In the genomic region with DNA sequence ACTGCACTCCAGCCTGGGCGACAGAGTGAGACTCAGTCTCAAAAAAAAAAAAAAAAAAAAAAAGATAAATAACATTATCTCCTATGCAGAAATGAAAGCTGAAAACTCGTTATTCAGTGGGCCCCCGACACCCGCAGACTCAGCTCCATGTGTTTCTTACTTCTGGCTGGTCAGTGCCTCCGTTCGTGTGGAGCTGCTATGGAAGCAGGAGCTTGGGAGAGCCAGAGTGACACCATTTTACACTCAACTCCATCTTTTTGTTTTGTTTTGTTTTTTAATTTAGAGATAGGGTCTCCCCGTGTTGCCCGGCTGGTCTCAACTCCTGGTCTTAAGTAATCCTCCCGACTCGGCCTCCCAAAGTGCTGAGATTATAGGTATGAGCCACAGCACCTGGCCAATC, we compare ENCODE assay signal across 21 cellular contexts. TPM values are rescaled to one million over a fixed set of nuclear protein-coding genes. Genes with fewer than 3 reads are reported as not detected.
"Had no signal": no experiment of that assay in that cellular context is flagged by ENCODE, and none has a peak within 500 bp of the region (broad histone marks: within the 10 kb centered on the region; RNA-seq: fewer than 3 reads in every experiment).

No MANE protein-coding gene starts in this region.

- H3K27ac Mint-ChIP-seq: activated CD4-positive, alpha-beta memory T cell treated with anti-CD3 and anti-CD28 coated beads, Interleukin-2, amount 10 ng/mL, durations not matched to agents 7 days and 5 days; activated CD8-positive, alpha-beta memory T cell treated with anti-CD3 and anti-CD28 coated beads, Interleukin-2, amount 10 ng/mL, durations not matched to agents 7 days and 5 days; activated naive CD4-positive, alpha-beta T cell treated with anti-CD3 and anti-CD28 coated beads for 36 hours; activated naive CD8-positive, alpha-beta T cell treated with anti-CD3 and anti-CD28 coated beads, Interleukin-2, amount 50 U/mL, for 24 hours; activated T-helper 2 cell treated with anti-CD3 and anti-CD28 coated beads, Interferon-gamma antibody, Interleukin-2, Interleukin-4, amounts not matched to agents 10 μg/mL and 5 μg/mL and 100 μg/mL, durations not matched to agents 14 hours and 24 hours and 36 hours; stimulated activated memory B cell treated with anti-CD40 and anti-IgM and Interleukin-4, amounts not matched to agents 10 μg/mL and 1 μg/mL and 100 μg/mL, for 72 hours had no signal

- DNase-seq: activated CD4-positive, alpha-beta memory T cell treated with anti-CD3 and anti-CD28 coated beads, Interleukin-2, amount 10 ng/mL, durations not matched to agents 7 days and 5 days; activated CD4-positive, alpha-beta T cell treated with anti-CD3 and anti-CD28 coated beads for 48 hours; activated CD4-positive, CD25-positive, alpha-beta regulatory T cell; activated CD8-positive, alpha-beta memory T cell treated with anti-CD3 and anti-CD28 coated beads, Interleukin-2, amount 10 ng/mL, durations not matched to agents 7 days and 5 days; activated naive CD4-positive, alpha-beta T cell treated with anti-CD3 and anti-CD28 coated beads for 36 hours; activated naive CD8-positive, alpha-beta T cell treated with anti-CD3 and anti-CD28 coated beads, Interleukin-2, amount 50 U/mL, for 24 hours; cortex of kidney; heart left ventricle; left lung; naive thymus-derived CD8-positive, alpha-beta T cell; stimulated activated CD4-positive, alpha-beta T cell treated with anti-CD3 and anti-CD28 coated beads, Interleukin-4, amount 100 ng/mL, for 4 hours; T-helper 9 cell; testis had no signal

- H3K9me3 Mint-ChIP-seq: activated CD4-positive, alpha-beta memory T cell treated with anti-CD3 and anti-CD28 coated beads, Interleukin-2, amount 10 ng/mL, durations not matched to agents 7 days and 5 days; activated naive CD4-positive, alpha-beta T cell treated with anti-CD3 and anti-CD28 coated beads for 36 hours; activated naive CD8-positive, alpha-beta T cell treated with anti-CD3 and anti-CD28 coated beads, Interleukin-2, amount 50 U/mL, for 24 hours; activated T-helper 2 cell treated with anti-CD3 and anti-CD28 coated beads, Interferon-gamma antibody, Interleukin-2, Interleukin-4, amounts not matched to agents 10 μg/mL and 5 μg/mL and 100 μg/mL, durations not matched to agents 14 hours and 24 hours and 36 hours; central memory CD8-positive, alpha-beta T cell; naive thymus-derived CD8-positive, alpha-beta T cell; stimulated activated memory B cell treated with anti-CD40 and anti-IgM and Interleukin-4, amounts not matched to agents 10 μg/mL and 1 μg/mL and 100 μg/mL, for 72 hours had no signal

- H3K4me3 Mint-ChIP-seq: activated CD4-positive, alpha-beta memory T cell treated with anti-CD3 and anti-CD28 coated beads, Interleukin-2, amount 10 ng/mL, durations not matched to agents 7 days and 5 days; activated CD8-positive, alpha-beta memory T cell treated with anti-CD3 and anti-CD28 coated beads, Interleukin-2, amount 10 ng/mL, durations not matched to agents 7 days and 5 days; activated naive CD4-positive, alpha-beta T cell treated with anti-CD3 and anti-CD28 coated beads for 36 hours; activated naive CD8-positive, alpha-beta T cell treated with anti-CD3 and anti-CD28 coated beads, Interleukin-2, amount 50 U/mL, for 24 hours; central memory CD8-positive, alpha-beta T cell; naive thymus-derived CD8-positive, alpha-beta T cell; stimulated activated memory B cell treated with anti-CD40 and anti-IgM and Interleukin-4, amounts not matched to agents 10 μg/mL and 1 μg/mL and 100 μg/mL, for 72 hours had no signal

- ATAC-seq: activated CD8-positive, alpha-beta memory T cell treated with anti-CD3 and anti-CD28 coated beads, Interleukin-2, amount 10 ng/mL, durations not matched to agents 7 days and 5 days; activated naive CD8-positive, alpha-beta T cell treated with anti-CD3 and anti-CD28 coated beads, Interleukin-2, amount 50 U/mL, for 24 hours; esophagus mucosa; gastroesophageal sphincter; heart left ventricle; left lung; mucosa of descending colon; naive thymus-derived CD8-positive, alpha-beta T cell; pancreas; right lobe of liver; stimulated activated memory B cell treated with anti-CD40 and anti-IgM and Interleukin-4, amounts not matched to agents 10 μg/mL and 1 μg/mL and 100 μg/mL, for 72 hours had no signal

- H3K4me1 Mint-ChIP-seq: activated CD4-positive, alpha-beta memory T cell treated with anti-CD3 and anti-CD28 coated beads, Interleukin-2, amount 10 ng/mL, durations not matched to agents 7 days and 5 days; activated CD8-positive, alpha-beta memory T cell treated with anti-CD3 and anti-CD28 coated beads, Interleukin-2, amount 10 ng/mL, durations not matched to agents 7 days and 5 days; central memory CD8-positive, alpha-beta T cell had no signal

- H3K36me3 Mint-ChIP-seq: activated CD8-positive, alpha-beta memory T cell treated with anti-CD3 and anti-CD28 coated beads, Interleukin-2, amount 10 ng/mL, durations not matched to agents 7 days and 5 days; naive thymus-derived CD8-positive, alpha-beta T cell; stimulated activated memory B cell treated with anti-CD40 and anti-IgM and Interleukin-4, amounts not matched to agents 10 μg/mL and 1 μg/mL and 100 μg/mL, for 72 hours had no signal

RNA-seq across cellular contexts. Expression of a gene that starts 13.3 kb away (rescaled TPM):
- total RNA-seq: activated CD4-positive, alpha-beta memory T cell treated with anti-CD3 and anti-CD28 coated beads, Interleukin-2, amount 10 ng/mL, durations not matched to agents 7 days and 5 days; activated CD8-positive, alpha-beta memory T cell treated with anti-CD3 and anti-CD28 coated beads, Interleukin-2, amount 10 ng/mL, durations not matched to agents 7 days and 5 days; activated naive CD4-positive, alpha-beta T cell treated with anti-CD3 and anti-CD28 coated beads for 36 hours; activated T-helper 2 cell treated with anti-CD3 and anti-CD28 coated beads, Interferon-gamma antibody, Interleukin-2, Interleukin-4, amounts not matched to agents 10 μg/mL and 5 μg/mL and 100 μg/mL, durations not matched to agents 14 hours and 24 hours and 36 hours; naive thymus-derived CD8-positive, alpha-beta T cell had no signal
